Comparison of ENCODE assay signal across 17 cellular contexts in the genomic region with DNA sequence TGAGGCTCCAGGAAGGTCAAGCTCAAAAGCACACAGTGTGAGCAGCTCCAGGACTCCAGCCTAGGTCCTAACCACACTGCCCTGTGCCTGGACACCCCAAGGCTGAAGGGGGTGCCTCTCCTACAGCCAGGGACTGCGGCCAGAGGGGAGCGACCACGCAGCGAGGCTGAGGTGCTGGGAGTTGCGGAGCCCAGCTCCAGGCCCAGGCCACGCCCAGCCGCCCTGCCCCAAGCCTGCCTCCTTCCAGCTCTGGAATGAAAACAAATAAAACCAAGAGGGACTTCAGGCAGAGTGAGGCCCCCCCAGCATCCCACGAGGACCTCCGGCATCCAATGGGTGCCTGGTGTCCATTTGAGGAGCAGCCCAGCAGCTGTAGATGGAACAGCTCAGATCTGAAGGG.
"Had no signal": no experiment of that assay in that cellular context is flagged by ENCODE, and none has a peak within 500 bp of the region (broad histone marks: within the 10 kb centered on the region; RNA-seq: fewer than 3 reads in every experiment).

No MANE protein-coding gene starts in this region.

- H3K27ac Mint-ChIP-seq: activated CD4-positive, alpha-beta T cell treated with anti-CD3 and anti-CD28 coated beads, Interleukin-2, amount 10 ng/mL, durations not matched to agents 24 days and 14 days; activated naive CD4-positive, alpha-beta T cell treated with anti-CD3 and anti-CD28 coated beads, Interleukin-2, amount 10 ng/mL, durations not matched to agents 7 days and 5 days; dendritic cell treated with granulocyte-macrophage colony-stimulating factor and Interleukin-4, amounts not matched to agents 40 ng/mL and 50 ng/mL, for 4 days; effector memory CD8-positive, alpha-beta T cell; T-helper 1 cell treated with Interleukin-12 subunit alpha and Interleukin-12 subunit beta and Interleukin-4 antibody, amounts not matched to agents 30 μg/mL and 1 μg/mL, for 36 hours had no signal

- H3K4me3 ChIP-seq: gastrocnemius medialis, ovary, smooth muscle cell, transverse colon had no signal

- H3K9me3 ChIP-seq: gastrocnemius medialis, ovary, transverse colon had no signal

- H3K27me3 ChIP-seq: ovary, transverse colon had no signal

- H3K9me3 Mint-ChIP-seq: activated CD4-positive, alpha-beta T cell treated with anti-CD3 and anti-CD28 coated beads, Interleukin-2, amount 10 ng/mL, durations not matched to agents 24 days and 14 days; activated naive CD4-positive, alpha-beta T cell treated with anti-CD3 and anti-CD28 coated beads, Interleukin-2, amount 10 ng/mL, durations not matched to agents 7 days and 5 days; brain; dendritic cell treated with granulocyte-macrophage colony-stimulating factor and Interleukin-4, amounts not matched to agents 40 ng/mL and 50 ng/mL, for 4 days; effector memory CD8-positive, alpha-beta T cell; stimulated activated memory B cell treated with anti-CD40 and anti-IgM and Interleukin-4, amounts not matched to agents 10 μg/mL and 1 μg/mL and 100 μg/mL, for 72 hours; T-helper 1 cell treated with Interleukin-12 subunit alpha and Interleukin-12 subunit beta and Interleukin-4 antibody, amounts not matched to agents 30 μg/mL and 1 μg/mL, for 36 hours had no signal

- H3K4me1 Mint-ChIP-seq: activated CD4-positive, alpha-beta T cell treated with anti-CD3 and anti-CD28 coated beads, Interleukin-2, amount 10 ng/mL, durations not matched to agents 24 days and 14 days; activated naive CD4-positive, alpha-beta T cell treated with anti-CD3 and anti-CD28 coated beads, Interleukin-2, amount 10 ng/mL, durations not matched to agents 7 days and 5 days had no signal

- H3K27me3 Mint-ChIP-seq: activated CD4-positive, alpha-beta T cell treated with anti-CD3 and anti-CD28 coated beads, Interleukin-2, amount 10 ng/mL, durations not matched to agents 24 days and 14 days; brain; effector memory CD8-positive, alpha-beta T cell; stimulated activated memory B cell treated with anti-CD40 and anti-IgM and Interleukin-4, amounts not matched to agents 10 μg/mL and 1 μg/mL and 100 μg/mL, for 72 hours had no signal

- H3K27ac ChIP-seq: epithelial cell of prostate, gastrocnemius medialis, ovary, transverse colon had no signal

- DNase-seq: activated CD4-positive, alpha-beta T cell treated with anti-CD3 and anti-CD28 coated beads, Interleukin-2, amount 10 ng/mL, durations not matched to agents 24 days and 14 days; activated naive CD4-positive, alpha-beta T cell treated with anti-CD3 and anti-CD28 coated beads, Interleukin-2, amount 10 ng/mL, durations not matched to agents 7 days and 5 days; effector memory CD8-positive, alpha-beta T cell; gastrocnemius medialis; hippocampal formation; kidney glomerular epithelial cell; mammary epithelial cell; stimulated activated CD4-positive, alpha-beta T cell treated with anti-CD3 and anti-CD28 coated beads, Interleukin-1b, Interleukin-23, amount 100 ng/mL, for 48 hours; substantia nigra; transverse colon had no signal

- ATAC-seq: effector memory CD8-positive, alpha-beta T cell; gastrocnemius medialis; stimulated activated memory B cell treated with anti-CD40 and anti-IgM and Interleukin-4, amounts not matched to agents 10 μg/mL and 1 μg/mL and 100 μg/mL, for 72 hours had no signal

- H3K36me3 ChIP-seq: gastrocnemius medialis, ovary, transverse colon had no signal

- H3K36me3 Mint-ChIP-seq: activated naive CD4-positive, alpha-beta T cell treated with anti-CD3 and anti-CD28 coated beads, Interleukin-2, amount 10 ng/mL, durations not matched to agents 7 days and 5 days; brain had no signal

- H3K4me3 Mint-ChIP-seq: activated CD4-positive, alpha-beta T cell treated with anti-CD3 and anti-CD28 coated beads, Interleukin-2, amount 10 ng/mL, durations not matched to agents 24 days and 14 days; activated naive CD4-positive, alpha-beta T cell treated with anti-CD3 and anti-CD28 coated beads, Interleukin-2, amount 10 ng/mL, durations not matched to agents 7 days and 5 days; brain; dendritic cell treated with granulocyte-macrophage colony-stimulating factor and Interleukin-4, amounts not matched to agents 40 ng/mL and 50 ng/mL, for 4 days; effector memory CD8-positive, alpha-beta T cell; stimulated activated memory B cell treated with anti-CD40 and anti-IgM and Interleukin-4, amounts not matched to agents 10 μg/mL and 1 μg/mL and 100 μg/mL, for 72 hours; T-helper 1 cell treated with Interleukin-12 subunit alpha and Interleukin-12 subunit beta and Interleukin-4 antibody, amounts not matched to agents 30 μg/mL and 1 μg/mL, for 36 hours had no signal
